Comparison of ENCODE assay signal across 8 cellular contexts in the genomic region with DNA sequence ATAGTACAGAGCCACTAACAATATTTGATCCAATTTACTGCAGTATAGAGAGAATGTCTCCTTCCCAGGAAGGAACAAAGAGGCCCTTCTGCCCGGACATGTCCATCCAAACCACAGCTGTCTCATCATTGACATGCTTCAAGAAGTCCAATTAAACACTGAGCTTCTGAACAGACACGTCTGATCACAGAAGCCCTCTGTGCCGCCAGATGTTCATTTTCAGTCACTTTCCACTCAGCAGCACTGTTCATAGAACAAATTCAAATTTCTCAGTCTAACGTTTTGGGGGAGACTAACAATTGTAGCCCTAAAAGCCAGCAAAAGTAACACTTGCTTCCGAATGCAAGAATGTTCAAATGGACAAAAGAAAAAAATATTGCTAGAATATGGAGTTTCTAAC.
DNase-seq lines count a peak whose midpoint lies in the region; ATAC-seq lines count a peak whose summit lies in the region.

No MANE protein-coding gene starts in this region.

- peak; percentile 54 for DNase-seq in NCI-H510A treated with DMSO at 0.1 percent for 48 hours (lab: John Stamatoyannopoulos, UW)
- no peak for DNase-seq in NCI-H510A (lab: John Stamatoyannopoulos, UW)
- peak; percentile 41 to 56 for DNase-seq in SHP77 (lab: John Stamatoyannopoulos, UW)
- peak; percentile 93 for DNase-seq in foreskin melanocyte
- peak; percentile 77 for DNase-seq in putamen (ENCODE audit: low spot score)

- no peak for ATAC-seq in HG02938 (IDR thresholded peaks at IDR 0.05; ENCODE audit: unreplicated experiment)
- ATAC-seq in HG03045 (IDR thresholded peaks at IDR 0.05; ENCODE audit: unreplicated experiment): no peak
- ATAC-seq in HG02642 (IDR thresholded peaks at IDR 0.05; ENCODE audit: poor library complexity, unreplicated experiment): no peak
